ENCODE assay signal across 16 cellular contexts in the genomic region with DNA sequence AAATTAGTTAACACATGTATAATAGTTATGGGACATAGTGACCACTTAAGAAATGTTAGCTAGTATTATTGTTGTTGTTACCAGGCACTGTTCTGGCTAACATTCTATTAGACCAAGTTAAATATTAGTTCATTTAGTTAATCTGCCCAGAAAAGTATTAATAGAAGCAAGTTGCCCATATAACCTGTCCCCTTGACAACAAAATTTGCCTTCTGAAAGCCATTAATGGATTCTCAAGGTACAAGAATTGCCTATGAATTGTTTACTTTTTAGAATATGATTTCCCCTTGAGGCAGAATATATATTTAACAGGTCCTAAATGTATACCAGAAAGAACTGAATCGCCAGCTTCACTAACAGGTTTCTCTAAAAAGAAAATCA.
DNase-seq lines count a peak whose midpoint lies in the region; ATAC-seq and TF ChIP-seq lines count a peak whose summit lies in the region.
"Had no signal": no experiment of that assay in that cellular context is flagged by ENCODE, and none has a peak within 500 bp of the region (broad histone marks: within the 10 kb centered on the region; RNA-seq: fewer than 3 reads in every experiment).

No MANE protein-coding gene starts in this region.

- peaks cover 1% of the 10 kb centered on the region for H3K36me3 Mint-ChIP-seq in activated naive CD8-positive, alpha-beta T cell treated with anti-CD3 and anti-CD28 coated beads, Interleukin-2, amount 50 U/mL, for 24 hours (ENCODE audit: low read depth)
- H3K36me3 Mint-ChIP-seq in activated naive CD8-positive, alpha-beta T cell treated with anti-CD3 and anti-CD28 coated beads for 36 hours: peaks cover 4% of the 10 kb centered on the region
- peaks cover 41 to 55% of the 10 kb centered on the region in 2 donors for H3K36me3 Mint-ChIP-seq in stimulated activated naive B cell treated with anti-CD40 and anti-IgM and Interleukin-4, amounts not matched to agents 10 μg/mL and 1 μg/mL and 100 μg/mL, for 72 hours
- H3K36me3 Mint-ChIP-seq in activated CD4-positive, alpha-beta T cell treated with anti-CD3 and anti-CD28 coated beads for 36 hours (ENCODE audit: low read depth): peaks cover 3% of the 10 kb centered on the region
- H3K36me3 Mint-ChIP-seq: activated CD4-positive, alpha-beta memory T cell treated with anti-CD3 and anti-CD28 coated beads for 36 hours; CD8-positive, alpha-beta T cell had no signal

- CTCF ChIA-PET in activated CD4-positive, alpha-beta T cell treated with anti-CD3 and anti-CD28 coated beads for 36 hours (lab: Charles Lee): no interaction called here

- H3K36me3 ChIP-seq in vagina: no peaks in the 10 kb centered on the region
- H3K36me3 ChIP-seq: sigmoid colon had no signal

- no peak for TF ChIP-seq POLR2A in vagina (IDR thresholded peaks at IDR 0.05)

- no peaks in the 10 kb centered on the region for H3K9me3 ChIP-seq in vagina

- no peak overlapping the region for H3K4me3 ChIP-seq in vagina
- H3K4me3 ChIP-seq: sigmoid colon had no signal

- POLR2A ChIA-PET in activated CD4-positive, alpha-beta T cell treated with anti-CD3 and anti-CD28 coated beads for 36 hours (lab: Charles Lee): no interaction called here

- no peaks in the 10 kb centered on the region for H3K27me3 ChIP-seq in vagina
- H3K27me3 ChIP-seq: sigmoid colon had no signal

- no peaks in the 10 kb centered on the region for H3K4me1 ChIP-seq in vagina
- H3K4me1 ChIP-seq: sigmoid colon had no signal

- no peak overlapping the region for H3K27ac Mint-ChIP-seq in activated naive CD8-positive, alpha-beta T cell treated with anti-CD3 and anti-CD28 coated beads, Interleukin-2, amount 50 U/mL, for 24 hours
- H3K27ac Mint-ChIP-seq in activated naive CD8-positive, alpha-beta T cell treated with anti-CD3 and anti-CD28 coated beads for 36 hours: no peak overlapping the region
- H3K27ac Mint-ChIP-seq in stimulated activated naive B cell treated with anti-CD40 and anti-IgM and Interleukin-4, amounts not matched to agents 10 μg/mL and 1 μg/mL and 100 μg/mL, for 72 hours: peak overlapping the region; percentile 97
- H3K27ac Mint-ChIP-seq in activated CD4-positive, alpha-beta T cell treated with anti-CD3 and anti-CD28 coated beads for 36 hours: no peak overlapping the region
- H3K27ac Mint-ChIP-seq: activated CD4-positive, alpha-beta memory T cell treated with anti-CD3 and anti-CD28 coated beads for 36 hours; activated T-cell treated with anti-CD3 and anti-CD28 coated beads, Interleukin-2, amount 50 U/mL, for 72 hours; CD8-positive, alpha-beta T cell had no signal

- no peak for TF ChIP-seq CTCF in vagina (IDR thresholded peaks at IDR 0.05)

- peaks cover 21% of the 10 kb centered on the region for H3K9me3 Mint-ChIP-seq in activated naive CD8-positive, alpha-beta T cell treated with anti-CD3 and anti-CD28 coated beads, Interleukin-2, amount 50 U/mL, for 24 hours
- peaks cover 18% of the 10 kb centered on the region for H3K9me3 Mint-ChIP-seq in activated naive CD8-positive, alpha-beta T cell treated with anti-CD3 and anti-CD28 coated beads for 36 hours
- peaks cover 14% of the 10 kb centered on the region in 2 donors for H3K9me3 Mint-ChIP-seq in stimulated activated naive B cell treated with anti-CD40 and anti-IgM and Interleukin-4, amounts not matched to agents 10 μg/mL and 1 μg/mL and 100 μg/mL, for 72 hours
- peaks cover 14% of the 10 kb centered on the region for H3K9me3 Mint-ChIP-seq in activated CD4-positive, alpha-beta T cell treated with anti-CD3 and anti-CD28 coated beads for 36 hours (ENCODE audit: low read depth)

- H3K4me1 Mint-ChIP-seq in activated naive CD8-positive, alpha-beta T cell treated with anti-CD3 and anti-CD28 coated beads, Interleukin-2, amount 50 U/mL, for 24 hours: peaks cover 4% of the 10 kb centered on the region
- H3K4me1 Mint-ChIP-seq in activated naive CD8-positive, alpha-beta T cell treated with anti-CD3 and anti-CD28 coated beads for 36 hours: no peaks in the 10 kb centered on the region
- peaks cover 43 to 59% of the 10 kb centered on the region in 2 donors for H3K4me1 Mint-ChIP-seq in stimulated activated naive B cell treated with anti-CD40 and anti-IgM and Interleukin-4, amounts not matched to agents 10 μg/mL and 1 μg/mL and 100 μg/mL, for 72 hours
- H3K4me1 Mint-ChIP-seq in activated CD4-positive, alpha-beta T cell treated with anti-CD3 and anti-CD28 coated beads for 36 hours: no peaks in the 10 kb centered on the region

- intact Hi-C loops in vagina (cut with DNase I): no loop called here
- intact Hi-C loops in activated CD4-positive, alpha-beta T cell treated with anti-CD3 and anti-CD28 coated beads for 36 hours (cut with DNase I, micrococcal nuclease): no loop called here

- no peak for DNase-seq in activated naive CD8-positive, alpha-beta T cell treated with anti-CD3 and anti-CD28 coated beads, Interleukin-2, amount 50 U/mL, for 24 hours
- no peak for DNase-seq in activated naive CD8-positive, alpha-beta T cell treated with anti-CD3 and anti-CD28 coated beads for 36 hours
- DNase-seq in stimulated activated naive B cell treated with anti-CD40 and anti-IgM and Interleukin-4, amounts not matched to agents 10 μg/mL and 1 μg/mL and 100 μg/mL, for 72 hours: no peak
- DNase-seq in vagina (ENCODE audit: extremely low spot score in 2 of 2): no peak
- no peak for DNase-seq in activated CD4-positive, alpha-beta T cell treated with anti-CD3 and anti-CD28 coated beads for 36 hours
- DNase-seq: activated T-cell treated with anti-CD3 and anti-CD28 coated beads, Interleukin-2, amount 50 U/mL, for 72 hours; CD8-positive, alpha-beta T cell; NCI-H82; sigmoid colon; stimulated activated CD4-positive, alpha-beta T cell treated with anti-CD3 and anti-CD28 coated beads, Interleukin-4, amount 100 ng/mL, for 24 hours; T-helper 9 cell had no signal

- no peak for ATAC-seq in activated naive CD8-positive, alpha-beta T cell treated with anti-CD3 and anti-CD28 coated beads, Interleukin-2, amount 50 U/mL, for 24 hours
- ATAC-seq in HG02938 (IDR thresholded peaks at IDR 0.05; ENCODE audit: unreplicated experiment): peak; percentile 48
- ATAC-seq in HG03565 (IDR thresholded peaks at IDR 0.05; ENCODE audit: unreplicated experiment): peak; percentile 21
- peak in 1 of 2 donors; percentile 3 for ATAC-seq in stimulated activated naive B cell treated with anti-CD40 and anti-IgM and Interleukin-4, amounts not matched to agents 10 μg/mL and 1 μg/mL and 100 μg/mL, for 72 hours (replicated peaks)
- no peak for ATAC-seq in GM19455 (IDR thresholded peaks at IDR 0.05; ENCODE audit: unreplicated experiment)
- no peak for ATAC-seq in activated CD4-positive, alpha-beta T cell treated with anti-CD3 and anti-CD28 coated beads for 36 hours
- ATAC-seq: activated T-cell treated with anti-CD3 and anti-CD28 coated beads, Interleukin-2, amount 50 U/mL, for 72 hours; CD8-positive, alpha-beta T cell had no signal

- no peak overlapping the region for H3K27ac ChIP-seq in vagina
- H3K27ac ChIP-seq: 22Rv1, sigmoid colon had no signal

- peak overlapping the region; percentile 21 for H3K4me3 Mint-ChIP-seq in activated naive CD8-positive, alpha-beta T cell treated with anti-CD3 and anti-CD28 coated beads, Interleukin-2, amount 50 U/mL, for 24 hours
- no peak overlapping the region for H3K4me3 Mint-ChIP-seq in activated naive CD8-positive, alpha-beta T cell treated with anti-CD3 and anti-CD28 coated beads for 36 hours
- peak overlapping the region; percentile 71 to 79 for H3K4me3 Mint-ChIP-seq in stimulated activated naive B cell treated with anti-CD40 and anti-IgM and Interleukin-4, amounts not matched to agents 10 μg/mL and 1 μg/mL and 100 μg/mL, for 72 hours
- no peak overlapping the region for H3K4me3 Mint-ChIP-seq in activated CD4-positive, alpha-beta T cell treated with anti-CD3 and anti-CD28 coated beads for 36 hours
- H3K4me3 Mint-ChIP-seq: activated CD4-positive, alpha-beta memory T cell treated with anti-CD3 and anti-CD28 coated beads for 36 hours; activated T-cell treated with anti-CD3 and anti-CD28 coated beads, Interleukin-2, amount 50 U/mL, for 72 hours; CD8-positive, alpha-beta T cell had no signal

- peaks cover 3% of the 10 kb centered on the region for H3K27me3 Mint-ChIP-seq in activated naive CD8-positive, alpha-beta T cell treated with anti-CD3 and anti-CD28 coated beads, Interleukin-2, amount 50 U/mL, for 24 hours
- H3K27me3 Mint-ChIP-seq in activated naive CD8-positive, alpha-beta T cell treated with anti-CD3 and anti-CD28 coated beads for 36 hours: peaks cover 5% of the 10 kb centered on the region
- H3K27me3 Mint-ChIP-seq in stimulated activated naive B cell treated with anti-CD40 and anti-IgM and Interleukin-4, amounts not matched to agents 10 μg/mL and 1 μg/mL and 100 μg/mL, for 72 hours: no peaks in the 10 kb centered on the region
- H3K27me3 Mint-ChIP-seq in activated CD4-positive, alpha-beta T cell treated with anti-CD3 and anti-CD28 coated beads for 36 hours: no peaks in the 10 kb centered on the region

Comparison
In these comparisons a context has a peak if more than half of its experiments do, and no peak if none do; other contexts are left out.
1. H3K4me3 Mint-ChIP-seq: peak in activated naive CD8-positive, alpha-beta T cell treated with anti-CD3 and anti-CD28 coated beads, Interleukin-2, amount 50 U/mL, for 24 hours (single experiment) and stimulated activated naive B cell treated with anti-CD40 and anti-IgM and Interleukin-4, amounts not matched to agents 10 μg/mL and 1 μg/mL and 100 μg/mL, for 72 hours (2 of 2); none in activated naive CD8-positive, alpha-beta T cell treated with anti-CD3 and anti-CD28 coated beads for 36 hours (single experiment) and activated CD4-positive, alpha-beta T cell treated with anti-CD3 and anti-CD28 coated beads for 36 hours (single experiment).
2. ATAC-seq: peak in HG02938 (single experiment) and HG03565 (single experiment); none in activated naive CD8-positive, alpha-beta T cell treated with anti-CD3 and anti-CD28 coated beads, Interleukin-2, amount 50 U/mL, for 24 hours (single experiment), GM19455 (single experiment) and activated CD4-positive, alpha-beta T cell treated with anti-CD3 and anti-CD28 coated beads for 36 hours (single experiment).